Comparison of ENCODE assay signal across 12 cellular contexts in genomic region chr17:62950067-62950466, GRCh38. TPM values are rescaled to one million over a fixed set of nuclear protein-coding genes. Genes with fewer than 3 reads are reported as not detected.
DNase-seq lines count a peak whose midpoint lies in the region; ATAC-seq and TF ChIP-seq lines count a peak whose summit lies in the region.
"Had no signal": no experiment of that assay in that cellular context is flagged by ENCODE, and none has a peak within 500 bp of the region (broad histone marks: within the 10 kb centered on the region; RNA-seq: fewer than 3 reads in every experiment).

No MANE protein-coding gene starts in this region.

- DNase-seq in H4 (ENCODE audit: low spot score) (peak; percentile 77), SK-MEL-5 (ENCODE audit: low read depth, low spot score) (peak; percentile 84), cardiac muscle cell (ENCODE audit: low read depth in 1 of 2, low spot score in 1 of 2) (peak; percentile 69 to 96), smooth muscle cell of the brain vasculature (ENCODE audit: low read depth, low spot score) (peak; percentile 23), left lobe of liver (ENCODE audit: low spot score) (no peak), iPS-NIHi7 (ENCODE audit: extremely low spot score) (no peak), GM13976 (ENCODE audit: low spot score) (no peak)
- DNase-seq: OCI-M1; stimulated activated naive CD4-positive, alpha-beta T cell had no signal

- no peak for ATAC-seq in HG02678 (IDR thresholded peaks at IDR 0.05; ENCODE audit: unreplicated experiment)
- no peak for ATAC-seq in left lobe of liver
- ATAC-seq: activated CD4-positive, CD25-positive, alpha-beta regulatory T cell treated with anti-CD3 and anti-CD28 coated beads, Interleukin-2, amount 50 U/mL, for 24 hours; foreskin keratinocyte had no signal

- no peaks in the 10 kb centered on the region for H3K36me3 ChIP-seq in cardiac muscle cell

- in situ Hi-C loops in SK-MEL-5 (cut with HindIII; ENCODE audit: low pct_unique_long_range_greater_than_20kb, low sequenced_read_pairs), result no loop called here
- in situ Hi-C loops in GM13976 (cut with MboI; ENCODE audit: low sequenced_read_pairs, unreplicated experiment), result no loop called here

- TF ChIP-seq CTCF in cardiac muscle cell (IDR thresholded peaks at IDR 0.05; ENCODE audit: low read depth, low read length) (no peak), GM13976 (IDR thresholded peaks at IDR 0.05; ENCODE audit: borderline replicate concordance, control extremely low read depth, extremely low read depth, insufficient read depth, missing control alignments) (no peak)

- H3K9me3 ChIP-seq in cardiac muscle cell (ENCODE audit: low read depth), result no peaks in the 10 kb centered on the region

- H3K4me1 ChIP-seq in cardiac muscle cell (ENCODE audit: low read depth), result peaks cover 4% of the 10 kb centered on the region
- H3K4me1 ChIP-seq: foreskin keratinocyte had no signal

- H3K27ac ChIP-seq in cardiac muscle cell, result peak overlapping the region; percentile 74
- H3K27ac ChIP-seq: foreskin keratinocyte had no signal

- H3K27me3 ChIP-seq in cardiac muscle cell, result no peaks in the 10 kb centered on the region
- H3K27me3 ChIP-seq: foreskin keratinocyte had no signal

- H3K4me3 ChIP-seq in cardiac muscle cell, result no peak overlapping the region

RNA-seq across cellular contexts. Expression of gene TANC2, which starts 16.0 kb away (rescaled TPM):
- 3.1 and 3.8 TPM in 2 replicates for total RNA-seq in H4 (2014; rRNA removed; shearing (Covaris generic))
- total RNA-seq in SK-MEL-5 (2014; rRNA removed; shearing (Covaris generic)), result 35.5 and 35.6 TPM in 2 replicates
- polyA plus RNA-seq in SK-MEL-5 (2015; cell fraction: cytosol; rRNA removed), result 17.7 and 38.9 TPM in 2 replicates
- polyA plus RNA-seq in SK-MEL-5 (2015; cell fraction: nucleus; rRNA removed), result 16.0 and 27.8 TPM in 2 replicates
- total RNA-seq in cardiac muscle cell (41.7 and 161 TPM in 2 replicates), left lobe of liver (3.0 TPM)
- polyA plus RNA-seq in cardiac muscle cell, result 49.1 and 123 TPM in 2 replicates

Comparison
In these comparisons a context has a peak if more than half of its experiments do, and no peak if none do; other contexts are left out.
1. DNase-seq: peak in H4 (single experiment), SK-MEL-5 (single experiment), cardiac muscle cell (2 of 2) and smooth muscle cell of the brain vasculature (single experiment); none in left lobe of liver (single experiment), iPS-NIHi7 (single experiment) and GM13976 (single experiment).